23 cellular contexts compared by ENCODE assay signal in genomic region chr20:62518911-62519310, GRCh38. TPM values are rescaled to one million over a fixed set of nuclear protein-coding genes. Genes with fewer than 3 reads are reported as not detected.
"Had no signal": no experiment of that assay in that cellular context is flagged by ENCODE, and none has a peak within 500 bp of the region (broad histone marks: within the 10 kb centered on the region; RNA-seq: fewer than 3 reads in every experiment).

No MANE protein-coding gene starts in this region.

- H3K27me3 ChIP-seq: gastrocnemius medialis had no signal

- H3K4me1 ChIP-seq: parathyroid adenoma, tibial artery had no signal

- H2AFZ ChIP-seq: parathyroid adenoma had no signal

- H3K27ac Mint-ChIP-seq: activated B cell treated with CpG ODN at 0.5 μM for 24 hours; activated CD4-positive, alpha-beta memory T cell treated with anti-CD3 and anti-CD28 coated beads for 36 hours; activated naive CD8-positive, alpha-beta T cell treated with anti-CD3 and anti-CD28 coated beads for 36 hours; memory B cell; nephron progenitor cell; T-helper 1 cell treated with Interleukin-12 subunit alpha and Interleukin-12 subunit beta and Interleukin-4 antibody, amounts not matched to agents 30 μg/mL and 1 μg/mL, for 36 hours had no signal

- FAIRE-seq: astrocyte, colon, islet of Langerhans had no signal

- H3K27me3 Mint-ChIP-seq: stimulated activated naive CD8-positive, alpha-beta T cell treated with anti-CD3 and anti-CD28 coated beads, Interleukin-15, amount 100 ng/mL, for 72 hours had no signal

- H3K27ac ChIP-seq: esophagus squamous epithelium, parathyroid adenoma, skin epidermis, tibial artery had no signal

- H3K9ac ChIP-seq: parathyroid adenoma had no signal

- H3K36me3 Mint-ChIP-seq: activated CD4-positive, alpha-beta memory T cell treated with anti-CD3 and anti-CD28 coated beads for 36 hours; activated naive CD8-positive, alpha-beta T cell treated with anti-CD3 and anti-CD28 coated beads for 36 hours; memory B cell had no signal

- H3K9me3 Mint-ChIP-seq: activated B cell treated with CpG ODN at 0.5 μM for 24 hours; activated CD4-positive, alpha-beta memory T cell treated with anti-CD3 and anti-CD28 coated beads for 36 hours; activated naive CD8-positive, alpha-beta T cell treated with anti-CD3 and anti-CD28 coated beads for 36 hours; central memory CD8-positive, alpha-beta T cell; memory B cell; nephron progenitor cell; stimulated activated naive CD8-positive, alpha-beta T cell treated with anti-CD3 and anti-CD28 coated beads, Interleukin-15, amount 100 ng/mL, for 72 hours; T-helper 1 cell treated with Interleukin-12 subunit alpha and Interleukin-12 subunit beta and Interleukin-4 antibody, amounts not matched to agents 30 μg/mL and 1 μg/mL, for 36 hours had no signal

- H3K4me3 ChIP-seq: esophagus squamous epithelium, gastrocnemius medialis, skin epidermis, tibial artery had no signal

- H3K4me3 Mint-ChIP-seq: activated B cell treated with CpG ODN at 0.5 μM for 24 hours; activated CD4-positive, alpha-beta memory T cell treated with anti-CD3 and anti-CD28 coated beads for 36 hours; activated naive CD8-positive, alpha-beta T cell treated with anti-CD3 and anti-CD28 coated beads for 36 hours; central memory CD8-positive, alpha-beta T cell; memory B cell; nephron progenitor cell; stimulated activated naive CD8-positive, alpha-beta T cell treated with anti-CD3 and anti-CD28 coated beads, Interleukin-15, amount 100 ng/mL, for 72 hours; T-helper 1 cell treated with Interleukin-12 subunit alpha and Interleukin-12 subunit beta and Interleukin-4 antibody, amounts not matched to agents 30 μg/mL and 1 μg/mL, for 36 hours had no signal

- H3K36me3 ChIP-seq: esophagus squamous epithelium, gastrocnemius medialis, tibial artery had no signal

- DNase-seq: activated B cell treated with CpG ODN at 0.5 μM for 24 hours; activated CD4-positive, alpha-beta memory T cell treated with anti-CD3 and anti-CD28 coated beads for 36 hours; activated CD4-positive, alpha-beta T cell treated with anti-CD3 and anti-CD28 coated beads for 4 hours; activated naive CD4-positive, alpha-beta T cell treated with Interleukin-2 at 50 U/mL for 16 hours; activated naive CD8-positive, alpha-beta T cell treated with anti-CD3 and anti-CD28 coated beads for 36 hours; activated T-cell treated with anti-CD3 and anti-CD28 coated beads, Interleukin-2, amount 50 U/mL, for 48 hours; esophagus squamous epithelium; gastrocnemius medialis; hypothalamus; nephron progenitor cell; nucleus accumbens; stimulated activated CD4-positive, alpha-beta T cell treated with anti-CD3 and anti-CD28 coated beads, Interleukin-1b, Interleukin-23, amount 100 ng/mL, for 48 hours; stimulated activated naive CD8-positive, alpha-beta T cell treated with anti-CD3 and anti-CD28 coated beads, Interleukin-15, amount 100 ng/mL, for 72 hours; T1000; tibial artery had no signal

- ATAC-seq: gastrocnemius medialis; stimulated activated naive CD8-positive, alpha-beta T cell treated with anti-CD3 and anti-CD28 coated beads, Interleukin-15, amount 100 ng/mL, for 72 hours had no signal

- H3K9me3 ChIP-seq: esophagus squamous epithelium, gastrocnemius medialis, tibial artery had no signal

- H3K79me2 ChIP-seq: parathyroid adenoma had no signal

- H3K4me1 Mint-ChIP-seq: central memory CD8-positive, alpha-beta T cell had no signal

RNA-seq across cellular contexts. Expression of gene GATA5, which starts 43.1 kb away (rescaled TPM):
- total RNA-seq: activated B cell treated with CpG ODN at 0.5 μM for 24 hours; activated CD4-positive, alpha-beta memory T cell treated with anti-CD3 and anti-CD28 coated beads for 36 hours; activated naive CD8-positive, alpha-beta T cell treated with anti-CD3 and anti-CD28 coated beads for 36 hours; astrocyte; gastrocnemius medialis had no signal
